ENCODE assay signal across 8 cellular contexts in the genomic region with DNA sequence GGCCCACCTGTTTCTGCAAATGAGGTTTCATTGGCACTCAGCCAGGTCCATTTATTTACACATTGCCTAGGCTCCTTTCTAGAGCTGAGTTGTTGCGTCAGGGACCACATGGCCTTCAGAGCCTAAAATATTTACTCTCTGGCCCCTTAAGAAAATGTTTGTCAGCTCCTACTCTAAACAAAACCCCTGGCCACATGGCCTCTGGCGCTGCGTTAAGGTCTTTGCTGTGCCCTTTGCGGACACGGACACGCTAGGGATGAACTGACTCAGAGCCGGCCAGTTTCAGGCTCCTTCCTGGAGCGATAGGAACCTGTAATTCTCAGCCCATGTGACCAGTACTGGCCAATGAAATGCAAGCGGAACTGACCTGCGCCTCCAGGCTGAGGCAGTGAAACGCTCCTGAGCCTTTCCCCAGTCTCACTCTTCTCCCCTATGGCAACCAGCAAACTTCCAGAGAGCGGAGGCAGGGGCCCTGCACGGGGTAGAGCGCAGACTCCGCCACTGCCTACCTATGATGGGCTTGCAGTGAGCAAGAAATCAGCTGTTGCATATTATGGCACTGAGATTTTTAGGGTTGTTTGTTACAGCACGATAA.
A peak's percentile ranks its signal among the peaks of the same experiment; 100 is the strongest.
DNase-seq lines count a peak whose midpoint lies in the region; ATAC-seq and TF ChIP-seq lines count a peak whose summit lies in the region.

No MANE protein-coding gene starts in this region.

- H3K36me3 ChIP-seq in mammary epithelial cell (ENCODE audit: insufficient read depth, low read length) (no peaks in the 10 kb centered on the region), upper lobe of left lung (no peaks in the 10 kb centered on the region), uterus (no peaks in the 10 kb centered on the region)

- intact Hi-C loops in mammary epithelial cell (cut with micrococcal nuclease) (no loop called here), uterus (cut with DNase I; ENCODE audit: low total_unique reads) (no loop called here)

- H3K79me2 ChIP-seq in mammary epithelial cell (ENCODE audit: insufficient read depth, low read length): no peaks in the 10 kb centered on the region

- no peak for TF ChIP-seq CTCF in mammary epithelial cell (conservative IDR thresholded peaks at IDR 0.05 in 1 of 2, IDR thresholded peaks at IDR 0.05 in 1 of 2; ENCODE audit: extremely low read depth in 1 of 2, insufficient read depth in 1 of 2, low read depth in 1 of 2, low read length in 2 of 2)
- no peak for TF ChIP-seq CTCF in upper lobe of left lung (IDR thresholded peaks at IDR 0.05)
- no peak for TF ChIP-seq CTCF in uterus (IDR thresholded peaks at IDR 0.05)

- CTCF ChIA-PET in mammary epithelial cell (lab: Charles Lee; ENCODE audit: low non-redundant PET): no interaction called here

- BruUV-seq in mammary epithelial cell (replicated peaks; lab: Mats Ljungman, UMichigan): no TSS peak

- H3K27me3 ChIP-seq in mammary epithelial cell (ENCODE audit: insufficient read depth, low read length) (no peaks in the 10 kb centered on the region), upper lobe of left lung (no peaks in the 10 kb centered on the region), uterus (no peaks in the 10 kb centered on the region)

- in situ Hi-C loops in T47D (cut with HindIII; ENCODE audit: low pct_unique_long_range_greater_than_20kb, low sequenced_read_pairs): no loop called here
- in situ Hi-C loops in mammary epithelial cell (cut with MboI; ENCODE audit: low sequenced_read_pairs in 2 of 2): no loop called here

- WGBS in mammary epithelial cell (ENCODE audit: low coverage, missing lambda C conversion rate): 76% methylated on average over 13 of the region's 16 CpGs
- whole genome bisulfite sequencing in upper lobe of left lung, 2 donors: 69 to 72% methylated on average over 16 of the region's 16 CpGs

- dilution Hi-C loops in mammary epithelial cell (cut with HindIII; ENCODE audit: low sequenced_read_pairs): loop anchor here (5.0 kb wide), 1 partner anchor 39 kb away; no protein-coding TSS in a partner anchor

- H3K4me1 ChIP-seq in mammary epithelial cell (ENCODE audit: insufficient read depth, low read length): no peaks in the 10 kb centered on the region
- peaks cover 0 to 4% (median 0%) of the 10 kb centered on the region in 4 donors for H3K4me1 ChIP-seq in upper lobe of left lung
- H3K4me1 ChIP-seq in uterus: no peaks in the 10 kb centered on the region

- H3K4me3 ChIP-seq in mammary epithelial cell (replicated peaks in 1 of 3; ENCODE audit: insufficient read depth in 1 of 3, low read depth in 2 of 3, low read length in 3 of 3) (no peak overlapping the region), upper lobe of left lung (peak overlapping the region in 1 of 4 donors; percentile 27), uterus (no peak overlapping the region)

- no peak overlapping the region for H3K9ac ChIP-seq in mammary epithelial cell (ENCODE audit: insufficient read depth, low read length)

- peak; percentile 44 to 82 for DNase-seq in T47D (ENCODE audit: low read depth in 1 of 2, low spot score in 1 of 2)
- DNase-seq in mammary epithelial cell: no peak
- DNase-seq in RPMI7951 (ENCODE audit: low read depth): peak; percentile 90
- DNase-seq in kidney glomerular epithelial cell (lab: John Stamatoyannopoulos, UW): peak; percentile 33
- peak in 1 of 2 donors; percentile 90 for DNase-seq in upper lobe of left lung
- DNase-seq in uterus: no peak
- DNase-seq in activated effector memory CD4-positive, alpha-beta T cell treated with anti-CD3 and anti-CD28 coated beads, Interleukin-2, amount 50 U/mL, for 16 hours: no peak
- no peak for DNase-seq in NCI-H446 treated with DMSO at 0.1 percent for 48 hours (lab: John Stamatoyannopoulos, UW)

- ATAC-seq in upper lobe of left lung (ENCODE audit: low FRiP score in 2 of 2): peak; percentile 66 to 78

- H4K20me1 ChIP-seq in mammary epithelial cell (ENCODE audit: insufficient read depth, low read length): no peaks in the 10 kb centered on the region

- TF ChIP-seq POLR2A in upper lobe of left lung (IDR thresholded peaks at IDR 0.05): peak in 1 of 4 donors; percentile 60
- no peak for TF ChIP-seq POLR2A in uterus (IDR thresholded peaks at IDR 0.05)

- H3K4me2 ChIP-seq in mammary epithelial cell (ENCODE audit: insufficient read depth, low read depth, low read length): no peak overlapping the region

- H3K9me3 ChIP-seq in mammary epithelial cell (replicated peaks; ENCODE audit: insufficient read depth, low read length): no peaks in the 10 kb centered on the region
- H3K9me3 ChIP-seq in upper lobe of left lung: no peaks in the 10 kb centered on the region
- H3K9me3 ChIP-seq in uterus: no peaks in the 10 kb centered on the region

- H2AFZ ChIP-seq in mammary epithelial cell (ENCODE audit: low read depth, low read length): no peak overlapping the region

- H3K27ac ChIP-seq in mammary epithelial cell (ENCODE audit: insufficient read depth, low read depth, low read length) (no peak overlapping the region), upper lobe of left lung (peak overlapping the region; percentile 57 to 70 (median 62)), uterus (no peak overlapping the region)

- no peak for TF ChIP-seq EP300 in upper lobe of left lung (IDR thresholded peaks at IDR 0.05)

Comparison
In these comparisons a context has a peak if more than half of its experiments do, and no peak if none do; other contexts are left out.
1. DNase-seq: peak in T47D (2 of 2), RPMI7951 (single experiment) and kidney glomerular epithelial cell (single experiment); none in mammary epithelial cell (single experiment), uterus (0 of 2), activated effector memory CD4-positive, alpha-beta T cell treated with anti-CD3 and anti-CD28 coated beads, Interleukin-2, amount 50 U/mL, for 16 hours (single experiment) and NCI-H446 treated with DMSO at 0.1 percent for 48 hours (single experiment).
2. H3K27ac ChIP-seq: peak in upper lobe of left lung (4 of 4); none in mammary epithelial cell (single experiment) and uterus (0 of 2).